In genomic region chr10:100014129-100014762, GRCh38 we compare ENCODE assay signal across 8 cellular contexts. TPM values are rescaled to one million over a fixed set of nuclear protein-coding genes. Genes with fewer than 3 reads are reported as not detected.
DNase-seq lines count a peak whose midpoint lies in the region; ATAC-seq and TF ChIP-seq lines count a peak whose summit lies in the region.

No MANE protein-coding gene starts in this region.

- no peak overlapping the region for H3K4me3 Mint-ChIP-seq in neural progenitor cell

- peaks cover 3% of the 10 kb centered on the region for H3K9me3 Mint-ChIP-seq in neural progenitor cell

- H3K27me3 ChIP-seq in Peyer's patch (no peaks in the 10 kb centered on the region), neural progenitor cell (peaks cover 12% of the 10 kb centered on the region)

- peak; percentile 57 for ATAC-seq in GM18508 (IDR thresholded peaks at IDR 0.05; ENCODE audit: insufficient read depth, unreplicated experiment)
- ATAC-seq in GM21528 (IDR thresholded peaks at IDR 0.05; ENCODE audit: low FRiP score, unreplicated experiment): peak; percentile 59
- peak; percentile 79 for ATAC-seq in HG03354 (IDR thresholded peaks at IDR 0.05; ENCODE audit: poor library complexity, severe bottlenecking, unreplicated experiment)

- H3K9me3 ChIP-seq in Peyer's patch (no peaks in the 10 kb centered on the region), neural progenitor cell (ENCODE audit: low read depth) (no peaks in the 10 kb centered on the region)

- no peaks in the 10 kb centered on the region for H4K20me1 ChIP-seq in neural progenitor cell (ENCODE audit: low read depth)

- H3K4me2 ChIP-seq in neural progenitor cell: no peak overlapping the region

- DNase-seq in Peyer's patch: peak in 2 of 3 donors; percentile 35 to 56
- no peak for DNase-seq in cerebellar cortex (ENCODE audit: low spot score)
- DNase-seq in neural progenitor cell (ENCODE audit: low spot score): no peak
- no peak for DNase-seq in caudate nucleus (lab: John Stamatoyannopoulos, UW)
- DNase-seq in islet precursor cell: no peak

- H3K4me3 ChIP-seq in Peyer's patch (no peak overlapping the region), neural progenitor cell (no peak overlapping the region)

- no peak for TF ChIP-seq CTCF in Peyer's patch (IDR thresholded peaks at IDR 0.05)
- no peak for TF ChIP-seq CTCF in neural progenitor cell (IDR thresholded peaks at IDR 0.05)

- no peaks in the 10 kb centered on the region for H3F3A ChIP-seq in neural progenitor cell (ENCODE audit: low read depth)

- peak overlapping the region in 3 of 4 donors; percentile 5 to 53 (median 17) for H3K27ac ChIP-seq in Peyer's patch
- no peak overlapping the region for H3K27ac ChIP-seq in neural progenitor cell
- H3K27ac ChIP-seq in caudate nucleus (ENCODE audit: low read depth, low read length): no peak overlapping the region

- H3K36me3 Mint-ChIP-seq in neural progenitor cell: no peaks in the 10 kb centered on the region

- no peak overlapping the region for H2AFZ ChIP-seq in neural progenitor cell (replicated peaks)

- H3K79me2 ChIP-seq in neural progenitor cell (ENCODE audit: low read depth): peaks cover under 1% of the 10 kb centered on the region

- H3K27me3 Mint-ChIP-seq in neural progenitor cell (ENCODE audit: insufficient read depth, low read depth): peaks cover 7% of the 10 kb centered on the region

- no peak overlapping the region for H3K27ac Mint-ChIP-seq in neural progenitor cell

- H3K4me1 ChIP-seq in Peyer's patch (peaks cover 0 to 6% (median 0%) of the 10 kb centered on the region in 4 donors), neural progenitor cell (peaks cover 6% of the 10 kb centered on the region)

- H3K36me3 ChIP-seq in Peyer's patch (no peaks in the 10 kb centered on the region), neural progenitor cell (no peaks in the 10 kb centered on the region)

- no peak for TF ChIP-seq POLR2A in Peyer's patch (IDR thresholded peaks at IDR 0.05)

- H3K9ac ChIP-seq in neural progenitor cell: no peak overlapping the region

- peaks cover 4% of the 10 kb centered on the region for H3K4me1 Mint-ChIP-seq in neural progenitor cell

RNA-seq across cellular contexts. Expression of gene DNMBP, which starts 4.5 kb away (rescaled TPM):
- total RNA-seq in Peyer's patch (10 to 100 TPM; 53.6 to 96.0 (median 69.6) TPM), neural progenitor cell (ENCODE audit: low replicate concordance) (24.1 and 26.7 TPM in 2 replicates)

Comparison
In these comparisons a context has a peak if more than half of its experiments do, and no peak if none do; other contexts are left out.
1. DNase-seq: peak in Peyer's patch (2 of 3); none in cerebellar cortex (single experiment), neural progenitor cell (single experiment), caudate nucleus (0 of 61) and islet precursor cell (single experiment).
2. H3K27ac ChIP-seq: peak in Peyer's patch (3 of 4); none in neural progenitor cell (single experiment) and caudate nucleus (single experiment).
3. Peak in every context shown above with its lines, with median percentiles within 50 percentile points of each other: ATAC-seq.